ENCODE assay signal across 20 cellular contexts in the genomic region with DNA sequence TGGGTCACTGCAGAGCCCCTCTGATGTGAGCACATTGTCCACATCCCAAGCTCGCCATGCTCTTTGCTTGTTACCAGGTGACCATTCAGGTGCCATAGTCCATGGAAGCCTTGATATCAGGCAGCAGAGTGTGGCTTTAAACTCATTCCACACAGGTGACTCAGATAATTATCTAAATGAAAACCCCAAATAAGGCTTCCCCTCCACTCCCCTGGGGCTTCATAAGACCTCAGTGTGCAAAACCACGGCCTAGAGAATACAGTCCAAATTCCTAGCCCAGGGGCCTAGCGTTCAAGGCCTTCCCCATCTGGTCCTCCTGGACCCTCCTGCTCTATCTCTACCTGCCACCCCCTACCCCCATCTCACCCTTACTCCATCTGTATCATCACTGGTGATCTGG.
DNase-seq lines count a peak whose midpoint lies in the region; ATAC-seq, FAIRE-seq and TF ChIP-seq lines count a peak whose summit lies in the region.
"Had no signal": no experiment of that assay in that cellular context is flagged by ENCODE, and none has a peak within 500 bp of the region (broad histone marks: within the 10 kb centered on the region; RNA-seq: fewer than 3 reads in every experiment).

No MANE protein-coding gene starts in this region.

- H3K27ac ChIP-seq in coronary artery (peak overlapping the region; percentile 56 to 95), thoracic aorta (peak overlapping the region; percentile 71 to 78)
- H3K27ac ChIP-seq: HL-60, suprapubic skin had no signal

- H3K36me3 ChIP-seq in thoracic aorta = peaks cover 87% of the 10 kb centered on the region

- peak; percentile 18 for DNase-seq in H4 (ENCODE audit: low spot score)
- peak; percentile 29 for DNase-seq in RCC 7860 (ENCODE audit: low spot score)
- no peak for DNase-seq in coronary artery (ENCODE audit: low spot score)
- DNase-seq in thoracic aorta (ENCODE audit: low spot score) = no peak
- no peak for DNase-seq in H54 (ENCODE audit: insufficient read length, low spot score)
- no peak for DNase-seq in activated naive CD4-positive, alpha-beta T cell treated with anti-CD3 and anti-CD28 coated beads, Interleukin-2, amount 50 U/mL, for 16 hours
- DNase-seq in cerebellar cortex (ENCODE audit: low spot score) = no peak
- DNase-seq in NCI-H345 (lab: John Stamatoyannopoulos, UW) = no peak
- DNase-seq: activated CD4-positive, alpha-beta T cell treated with anti-CD3 and anti-CD28 coated beads for 36 hours; activated CD8-positive, alpha-beta memory T cell treated with anti-CD3 and anti-CD28 coated beads, Interleukin-2, amount 10 ng/mL, durations not matched to agents 7 days and 5 days; activated naive CD8-positive, alpha-beta T cell treated with anti-CD3 and anti-CD28 coated beads, Interleukin-2, amount 50 U/mL, for 24 hours; NCI-H1092 treated with DMSO at 0.1 percent for 48 hours; NCI-H2171 treated with DMSO at 0.1 percent for 48 hours; small intestine; stimulated activated CD4-positive, alpha-beta T cell treated with anti-CD3 and anti-CD28 coated beads, Interleukin-4, amount 100 ng/mL, for 4 hours had no signal

- TF ChIP-seq POLR2A in H54 (IDR thresholded peaks at IDR 0.05; ENCODE audit: low read depth, low read length) = no peak

- no peak for ATAC-seq in thoracic aorta (ENCODE audit: insufficient number of reproducible peaks, low FRiP score, low read depth)
- ATAC-seq: activated CD4-positive, alpha-beta T cell treated with anti-CD3 and anti-CD28 coated beads for 36 hours; activated CD8-positive, alpha-beta memory T cell treated with anti-CD3 and anti-CD28 coated beads, Interleukin-2, amount 10 ng/mL, durations not matched to agents 7 days and 5 days; activated naive CD8-positive, alpha-beta T cell treated with anti-CD3 and anti-CD28 coated beads, Interleukin-2, amount 50 U/mL, for 24 hours; activated T-helper 17 cell treated with anti-CD3 and anti-CD28 coated beads, Interleukin-2, amount 50 U/mL, for 72 hours; SK-N-SH treated with all-trans-retinoic acid at 6 μM for 48 hours had no signal

- H3K4me3 ChIP-seq in coronary artery (no peak overlapping the region), thoracic aorta (no peak overlapping the region)
- H3K4me3 ChIP-seq: suprapubic skin had no signal

- H3K4me1 ChIP-seq in thoracic aorta (ENCODE audit: control insufficient read depth in 1 of 2, low read depth in 2 of 2) = peaks cover 41 to 79% of the 10 kb centered on the region in 2 donors

- H3K9me3 ChIP-seq in thoracic aorta = no peaks in the 10 kb centered on the region
- H3K9me3 ChIP-seq: suprapubic skin had no signal

- no peak for FAIRE-seq in RCC 7860 (lab: Jason Lieb, UNC)
- no peak for FAIRE-seq in H54 (lab: Jason Lieb, UNC)
- FAIRE-seq: islet of Langerhans, small intestine had no signal

- H3K27me3 ChIP-seq in thoracic aorta (replicated peaks; ENCODE audit: insufficient read depth) = no peaks in the 10 kb centered on the region
- H3K27me3 ChIP-seq: suprapubic skin had no signal

- TF ChIP-seq CTCF in coronary artery (IDR thresholded peaks at IDR 0.05) = no peak
- TF ChIP-seq CTCF in thoracic aorta (IDR thresholded peaks at IDR 0.05) = no peak

Comparison
In these comparisons a context has a peak if more than half of its experiments do, and no peak if none do; other contexts are left out.
1. DNase-seq: peak in H4 (single experiment) and RCC 7860 (single experiment); none in coronary artery (single experiment), thoracic aorta (single experiment), H54 (single experiment), activated naive CD4-positive, alpha-beta T cell treated with anti-CD3 and anti-CD28 coated beads, Interleukin-2, amount 50 U/mL, for 16 hours (single experiment), cerebellar cortex (single experiment) and NCI-H345 (single experiment).